In genomic region chr7:129161524-129161923, GRCh38 we compare ENCODE assay signal across 26 cellular contexts. TPM values are rescaled to one million over a fixed set of nuclear protein-coding genes. Genes with fewer than 3 reads are reported as not detected.
"Had no signal": no experiment of that assay in that cellular context is flagged by ENCODE, and none has a peak within 500 bp of the region (broad histone marks: within the 10 kb centered on the region; RNA-seq: fewer than 3 reads in every experiment).

No MANE protein-coding gene starts in this region.

- H3K27me3 Mint-ChIP-seq: activated CD4-positive, alpha-beta memory T cell treated with anti-CD3 and anti-CD28 coated beads for 36 hours; activated CD4-positive, alpha-beta T cell treated with anti-CD3 and anti-CD28 coated beads for 36 hours; activated naive CD8-positive, alpha-beta T cell treated with anti-CD3 and anti-CD28 coated beads, Interleukin-2, amount 10 ng/mL, durations not matched to agents 7 days and 5 days; stimulated activated naive CD8-positive, alpha-beta T cell treated with anti-CD3 and anti-CD28 coated beads, Interleukin-15, Interleukin-2, amounts not matched to agents 100 ng/mL and 50 ng/mL, for 24 hours had no signal

- H3K27ac Mint-ChIP-seq: activated CD4-positive, alpha-beta memory T cell treated with anti-CD3 and anti-CD28 coated beads for 36 hours; activated CD4-positive, alpha-beta T cell treated with anti-CD3 and anti-CD28 coated beads for 36 hours; activated naive CD8-positive, alpha-beta T cell treated with anti-CD3 and anti-CD28 coated beads, Interleukin-2, amount 10 ng/mL, durations not matched to agents 7 days and 5 days; activated T-helper 17 cell treated with anti-CD3 and anti-CD28 coated beads, Interleukin-2, amount 50 U/mL, for 72 hours; immature natural killer cell had no signal

- H3K9me3 ChIP-seq: esophagus muscularis mucosa, gastroesophageal sphincter, suprapubic skin, vagina had no signal

- H3K27ac ChIP-seq: cardiac muscle cell, esophagus muscularis mucosa, gastroesophageal sphincter, heart right ventricle, suprapubic skin, vagina, WERI-Rb-1 had no signal

- H3K4me1 Mint-ChIP-seq: activated CD4-positive, alpha-beta T cell treated with anti-CD3 and anti-CD28 coated beads for 36 hours; activated naive CD8-positive, alpha-beta T cell treated with anti-CD3 and anti-CD28 coated beads, Interleukin-2, amount 10 ng/mL, durations not matched to agents 7 days and 5 days; activated T-helper 17 cell treated with anti-CD3 and anti-CD28 coated beads, Interleukin-2, amount 50 U/mL, for 72 hours; immature natural killer cell had no signal

- H3K4me3 ChIP-seq: cardiac muscle cell, esophagus muscularis mucosa, gastroesophageal sphincter, heart right ventricle, lung, suprapubic skin, vagina had no signal

- H3K4me1 ChIP-seq: esophagus muscularis mucosa, gastroesophageal sphincter, suprapubic skin, vagina had no signal

- H3K36me3 Mint-ChIP-seq: activated CD4-positive, alpha-beta memory T cell treated with anti-CD3 and anti-CD28 coated beads for 36 hours had no signal

- H3K27me3 ChIP-seq: cardiac muscle cell, esophagus muscularis mucosa, gastroesophageal sphincter, heart right ventricle, suprapubic skin, vagina had no signal

- DNase-seq: activated CD4-positive, alpha-beta memory T cell treated with anti-CD3 and anti-CD28 coated beads for 36 hours; activated CD4-positive, alpha-beta T cell treated with anti-CD3 and anti-CD28 coated beads for 36 hours; activated naive CD4-positive, alpha-beta T cell; activated naive CD8-positive, alpha-beta T cell treated with anti-CD3 and anti-CD28 coated beads, Interleukin-2, amount 10 ng/mL, durations not matched to agents 7 days and 5 days; amygdala; dermis blood vessel endothelial cell; effector memory CD4-positive, alpha-beta T cell; heart right ventricle; immature natural killer cell; midbrain; occipital lobe; posterior cingulate gyrus; stimulated activated CD4-positive, alpha-beta T cell treated with anti-CD3 and anti-CD28 coated beads, Interleukin-12 subunit alpha, Interleukin-12 subunit beta, amount 100 ng/mL, for 4 hours; stimulated activated CD4-positive, alpha-beta T cell treated with anti-CD3 and anti-CD28 coated beads, Interleukin-2, amount 100 ng/mL, for 24 hours; trophoblast cell; WERI-Rb-1 had no signal

- H3K9me3 Mint-ChIP-seq: activated CD4-positive, alpha-beta memory T cell treated with anti-CD3 and anti-CD28 coated beads for 36 hours; activated naive CD8-positive, alpha-beta T cell treated with anti-CD3 and anti-CD28 coated beads, Interleukin-2, amount 10 ng/mL, durations not matched to agents 7 days and 5 days; activated T-helper 17 cell treated with anti-CD3 and anti-CD28 coated beads, Interleukin-2, amount 50 U/mL, for 72 hours; stimulated activated naive CD8-positive, alpha-beta T cell treated with anti-CD3 and anti-CD28 coated beads, Interleukin-15, Interleukin-2, amounts not matched to agents 100 ng/mL and 50 ng/mL, for 24 hours had no signal

- H3K4me3 Mint-ChIP-seq: activated CD4-positive, alpha-beta memory T cell treated with anti-CD3 and anti-CD28 coated beads for 36 hours; activated CD4-positive, alpha-beta T cell treated with anti-CD3 and anti-CD28 coated beads for 36 hours; activated naive CD8-positive, alpha-beta T cell treated with anti-CD3 and anti-CD28 coated beads, Interleukin-2, amount 10 ng/mL, durations not matched to agents 7 days and 5 days; activated T-helper 17 cell treated with anti-CD3 and anti-CD28 coated beads, Interleukin-2, amount 50 U/mL, for 72 hours; immature natural killer cell; stimulated activated naive CD8-positive, alpha-beta T cell treated with anti-CD3 and anti-CD28 coated beads, Interleukin-15, Interleukin-2, amounts not matched to agents 100 ng/mL and 50 ng/mL, for 24 hours had no signal

- FAIRE-seq: endothelial cell of umbilical vein had no signal

- ATAC-seq: activated CD4-positive, alpha-beta T cell treated with anti-CD3 and anti-CD28 coated beads for 36 hours; activated T-helper 17 cell treated with anti-CD3 and anti-CD28 coated beads, Interleukin-2, amount 50 U/mL, for 72 hours; gastroesophageal sphincter; heart right ventricle; left lobe of liver had no signal

- H3K36me3 ChIP-seq: cardiac muscle cell, esophagus muscularis mucosa, gastroesophageal sphincter, heart right ventricle, suprapubic skin, vagina had no signal

RNA-seq across cellular contexts. Expression of gene TSPAN33, which starts 17.0 kb away (rescaled TPM):
- total RNA-seq: dermis blood vessel endothelial cell, endothelial cell of umbilical vein had no signal

RNA-seq across cellular contexts. Expression of gene SMO, which starts 26.9 kb away (rescaled TPM):
- polyA plus RNA-seq: immature natural killer cell had no signal
